In genomic region chr21:16455978-16456377, GRCh38 we compare ENCODE assay signal across 12 cellular contexts.
DNase-seq lines count a peak whose midpoint lies in the region; FAIRE-seq lines count a peak whose summit lies in the region.
"Had no signal": no experiment of that assay in that cellular context is flagged by ENCODE, and none has a peak within 500 bp of the region (broad histone marks: within the 10 kb centered on the region; RNA-seq: fewer than 3 reads in every experiment).

No MANE protein-coding gene starts in this region.

- H3K9me3 ChIP-seq in mesenchymal stem cell (ENCODE audit: control insufficient read depth, low read length): no peaks in the 10 kb centered on the region
- H3K9me3 ChIP-seq: body of pancreas, spleen, tibial artery had no signal

- no peaks in the 10 kb centered on the region for H3K36me3 ChIP-seq in mesenchymal stem cell (ENCODE audit: control insufficient read depth in 1 of 2, insufficient read depth in 2 of 2, low read depth in 1 of 2, low read length in 2 of 2)
- H3K36me3 ChIP-seq: spleen, tibial artery had no signal

- H2BK5ac ChIP-seq in mesenchymal stem cell (ENCODE audit: low read depth, low read length, poor library complexity, severe bottlenecking): no peak overlapping the region

- H3K4me3 ChIP-seq in mesenchymal stem cell (ENCODE audit: insufficient read depth in 1 of 2, low read depth in 1 of 2, low read length in 2 of 2): peak overlapping the region in 1 of 2 experiments; percentile 22
- H3K4me3 ChIP-seq: body of pancreas, spleen, tibial artery had no signal

- no peak overlapping the region for H3K23ac ChIP-seq in mesenchymal stem cell (ENCODE audit: low read length in 2 of 2)

- FAIRE-seq in RCC 7860 (lab: Jason Lieb, UNC): no peak
- FAIRE-seq: endothelial cell of umbilical vein had no signal

- H3K14ac ChIP-seq in mesenchymal stem cell (ENCODE audit: low read length in 2 of 2): no peak overlapping the region

- H3K27ac ChIP-seq in caudate nucleus (ENCODE audit: low read depth, low read length) (peak overlapping the region; percentile 18), mesenchymal stem cell (ENCODE audit: low read length, poor library complexity, severe bottlenecking) (no peak overlapping the region)
- H3K27ac ChIP-seq: body of pancreas, spleen, tibial artery had no signal

- H2BK15ac ChIP-seq in mesenchymal stem cell (ENCODE audit: low read depth, poor library complexity, severe bottlenecking): no peak overlapping the region

- H3K4me2 ChIP-seq in mesenchymal stem cell (ENCODE audit: low read length, poor library complexity, severe bottlenecking): no peak overlapping the region

- no peaks in the 10 kb centered on the region for H3K27me3 ChIP-seq in mesenchymal stem cell (ENCODE audit: control insufficient read depth in 1 of 2, insufficient read depth in 1 of 2, low read length in 2 of 2)
- H3K27me3 ChIP-seq: body of pancreas, spleen, tibial artery had no signal

- 75% methylated on average over 5 of the region's 5 CpGs for WGBS in mesenchymal stem cell

- no peak overlapping the region for H2BK12ac ChIP-seq in mesenchymal stem cell (ENCODE audit: low read length in 2 of 2)

- H3K9ac ChIP-seq in mesenchymal stem cell (ENCODE audit: low read length): peak overlapping the region; percentile 20

- peaks cover 15% of the 10 kb centered on the region for H3K79me1 ChIP-seq in mesenchymal stem cell (replicated peaks; ENCODE audit: low read length, poor library complexity, severe bottlenecking)

- no peak overlapping the region for H3K18ac ChIP-seq in mesenchymal stem cell (ENCODE audit: low read depth in 1 of 2, low read length in 2 of 2)

- no peaks in the 10 kb centered on the region for H3K4me1 ChIP-seq in mesenchymal stem cell (ENCODE audit: control insufficient read depth, insufficient read depth, low read depth, low read length)
- H3K4me1 ChIP-seq: body of pancreas, spleen had no signal

- no peak overlapping the region for H2AFZ ChIP-seq in mesenchymal stem cell (ENCODE audit: low read depth, low read length)

- no peak overlapping the region for H2AK5ac ChIP-seq in mesenchymal stem cell (ENCODE audit: low read length, severe bottlenecking)

- H4K91ac ChIP-seq in mesenchymal stem cell (ENCODE audit: low read length): no peak overlapping the region

- H2BK120ac ChIP-seq in mesenchymal stem cell (ENCODE audit: low read depth, low read length): no peak overlapping the region

- H3K4ac ChIP-seq in mesenchymal stem cell (ENCODE audit: low read depth in 1 of 2, low read length in 2 of 2): no peak overlapping the region

- DNase-seq in NCI-H2107 treated with DMSO at 0.1 percent for 48 hours (lab: John Stamatoyannopoulos, UW; ENCODE audit: unreplicated experiment) (peak; percentile 98), caudate nucleus (lab: John Stamatoyannopoulos, UW) (peak in 51 of 61 donors; percentile 0 to 84 (median 44)), mesenchymal stem cell (no peak), superior temporal gyrus (ENCODE audit: extremely low spot score) (peak; percentile 87), RCC 7860 (ENCODE audit: low spot score) (no peak), D341Med (ENCODE audit: low spot score) (no peak), DMS53 (lab: John Stamatoyannopoulos, UW) (no peak)
- DNase-seq: activated T-cell treated with anti-CD3 and anti-CD28 coated beads for 4 hours, body of pancreas, spleen, tibial artery had no signal

- no peak overlapping the region for H4K8ac ChIP-seq in mesenchymal stem cell (ENCODE audit: low read length)

Comparison
In these comparisons a context has a peak if more than half of its experiments do, and no peak if none do; other contexts are left out.
1. DNase-seq: peak in NCI-H2107 treated with DMSO at 0.1 percent for 48 hours (single experiment), caudate nucleus (51 of 61) and superior temporal gyrus (single experiment); none in mesenchymal stem cell (single experiment), RCC 7860 (single experiment), D341Med (single experiment) and DMS53 (single experiment).